28 cellular contexts compared by ENCODE assay signal in the genomic region with DNA sequence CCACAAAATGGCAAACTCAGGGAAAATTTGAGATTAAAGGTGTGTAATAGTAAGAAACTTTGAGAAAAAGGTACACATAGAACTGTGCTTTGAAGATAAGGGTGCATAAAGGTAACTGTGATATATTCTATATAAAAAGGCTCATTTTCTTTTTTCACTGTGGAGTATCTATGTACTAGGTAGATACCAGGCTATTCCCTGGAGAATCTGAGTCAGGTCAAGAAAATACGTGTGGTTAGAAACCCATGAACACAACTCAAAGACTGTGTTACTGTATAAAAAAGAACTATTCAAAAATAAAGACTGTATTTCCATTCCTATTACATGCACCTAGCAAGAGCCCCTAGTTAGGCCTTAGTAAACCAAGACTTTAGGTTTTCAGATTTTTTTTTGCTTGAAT.
"Had no signal": no experiment of that assay in that cellular context is flagged by ENCODE, and none has a peak within 500 bp of the region (broad histone marks: within the 10 kb centered on the region; RNA-seq: fewer than 3 reads in every experiment).

No MANE protein-coding gene starts in this region.

- H3K9me3 Mint-ChIP-seq: nephron progenitor cell; stimulated activated naive B cell treated with anti-CD40 and anti-IgM and Interleukin-4, amounts not matched to agents 10 μg/mL and 1 μg/mL and 100 μg/mL, for 72 hours; WTC11 had no signal

- H3K4me1 Mint-ChIP-seq: activated CD8-positive, alpha-beta memory T cell treated with anti-CD3 and anti-CD28 coated beads, Interleukin-2, amount 10 ng/mL, durations not matched to agents 7 days and 5 days; WTC11 had no signal

- H3K4me3 ChIP-seq: body of pancreas, cardiac muscle cell, colonic mucosa, gastroesophageal sphincter, hepatocyte, psoas muscle, sigmoid colon, stomach, suprapubic skin, tibial artery had no signal

- H3K36me3 ChIP-seq: cardiac muscle cell, colonic mucosa had no signal

- H3K4me1 ChIP-seq: colonic mucosa, parathyroid adenoma had no signal

- H3K9me3 ChIP-seq: body of pancreas, colonic mucosa, gastroesophageal sphincter, psoas muscle, sigmoid colon, stomach, suprapubic skin, tibial artery had no signal

- ATAC-seq: activated CD8-positive, alpha-beta memory T cell treated with anti-CD3 and anti-CD28 coated beads, Interleukin-2, amount 10 ng/mL, durations not matched to agents 7 days and 5 days; activated CD8-positive, alpha-beta T cell treated with anti-CD3 and anti-CD28 coated beads, Interleukin-2, amount 10 ng/mL, durations not matched to agents 7 days and 5 days; body of pancreas; gastroesophageal sphincter; left colon; psoas muscle; WTC11 had no signal

- H3K4me3 Mint-ChIP-seq: activated CD8-positive, alpha-beta memory T cell treated with anti-CD3 and anti-CD28 coated beads, Interleukin-2, amount 10 ng/mL, durations not matched to agents 7 days and 5 days; activated CD8-positive, alpha-beta T cell treated with anti-CD3 and anti-CD28 coated beads, Interleukin-2, amount 10 ng/mL, durations not matched to agents 7 days and 5 days; activated naive CD8-positive, alpha-beta T cell; nephron progenitor cell; stimulated activated naive B cell treated with anti-CD40 and anti-IgM and Interleukin-4, amounts not matched to agents 10 μg/mL and 1 μg/mL and 100 μg/mL, for 72 hours; WTC11 had no signal

- H3K27me3 Mint-ChIP-seq: activated CD8-positive, alpha-beta memory T cell treated with anti-CD3 and anti-CD28 coated beads, Interleukin-2, amount 10 ng/mL, durations not matched to agents 7 days and 5 days; activated naive CD8-positive, alpha-beta T cell; stimulated activated naive B cell treated with anti-CD40 and anti-IgM and Interleukin-4, amounts not matched to agents 10 μg/mL and 1 μg/mL and 100 μg/mL, for 72 hours had no signal

- DNase-seq: activated CD8-positive, alpha-beta memory T cell treated with anti-CD3 and anti-CD28 coated beads, Interleukin-2, amount 10 ng/mL, durations not matched to agents 7 days and 5 days; activated CD8-positive, alpha-beta T cell treated with anti-CD3 and anti-CD28 coated beads, Interleukin-2, amount 10 ng/mL, durations not matched to agents 7 days and 5 days; activated effector memory CD4-positive, alpha-beta T cell treated with Interleukin-2 at 50 U/mL for 16 hours; activated naive CD4-positive, alpha-beta T cell treated with Interleukin-2 at 50 U/mL for 16 hours; activated T-cell treated with anti-CD3 and anti-CD28 coated beads for 4 hours; anterior cingulate cortex; body of pancreas; cerebellar nuclear complex; colonic mucosa; effector CD8-positive, alpha-beta T cell; islet precursor cell; left colon; nephron progenitor cell; psoas muscle; sigmoid colon; stimulated activated CD4-positive, alpha-beta T cell treated with anti-CD3 and anti-CD28 coated beads, Interleukin-15, amount 100 ng/mL, for 24 hours; stimulated activated CD4-positive, alpha-beta T cell treated with anti-CD3 and anti-CD28 coated beads, Interleukin-2, amount 100 ng/mL, for 24 hours; stimulated activated naive B cell treated with anti-CD40 and anti-IgM and Interleukin-4, amounts not matched to agents 10 μg/mL and 1 μg/mL and 100 μg/mL, for 72 hours; stomach; T-helper 2 cell; tibial artery had no signal

- H3K27ac Mint-ChIP-seq: activated CD8-positive, alpha-beta memory T cell treated with anti-CD3 and anti-CD28 coated beads, Interleukin-2, amount 10 ng/mL, durations not matched to agents 7 days and 5 days; activated CD8-positive, alpha-beta T cell treated with anti-CD3 and anti-CD28 coated beads, Interleukin-2, amount 10 ng/mL, durations not matched to agents 7 days and 5 days; activated naive CD8-positive, alpha-beta T cell; nephron progenitor cell; stimulated activated naive B cell treated with anti-CD40 and anti-IgM and Interleukin-4, amounts not matched to agents 10 μg/mL and 1 μg/mL and 100 μg/mL, for 72 hours had no signal

- H3K27me3 ChIP-seq: body of pancreas, cardiac muscle cell, colonic mucosa, gastroesophageal sphincter, hepatocyte, sigmoid colon, stomach, suprapubic skin, tibial artery had no signal

- H3K27ac ChIP-seq: body of pancreas, cardiac muscle cell, colonic mucosa, gastroesophageal sphincter, parathyroid adenoma, psoas muscle, stomach, suprapubic skin, tibial artery had no signal

- H3K36me3 Mint-ChIP-seq: activated CD8-positive, alpha-beta memory T cell treated with anti-CD3 and anti-CD28 coated beads, Interleukin-2, amount 10 ng/mL, durations not matched to agents 7 days and 5 days; activated naive CD8-positive, alpha-beta T cell; WTC11 had no signal
